1 cellular context compared by ENCODE assay signal in genomic region chr16:53035176-53035942, GRCh38.
TF ChIP-seq lines count a peak whose summit lies in the region.

No MANE protein-coding gene starts in this region.

TF ChIP-seq in A549, 52 proteins besides CTCF, POLR2A, EP300 and RAD21 (continued from another document):
- TF ChIP-seq, protein P1, sequence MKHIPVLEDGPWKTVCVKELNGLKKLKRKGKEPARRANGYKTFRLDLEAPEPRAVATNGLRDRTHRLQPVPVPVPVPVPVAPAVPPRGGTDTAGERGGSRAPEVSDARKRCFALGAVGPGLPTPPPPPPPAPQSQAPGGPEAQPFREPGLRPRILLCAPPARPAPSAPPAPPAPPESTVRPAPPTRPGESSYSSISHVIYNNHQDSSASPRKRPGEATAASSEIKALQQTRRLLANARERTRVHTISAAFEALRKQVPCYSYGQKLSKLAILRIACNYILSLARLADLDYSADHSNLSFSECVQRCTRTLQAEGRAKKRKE (CRISPR knock-in tag; IDR thresholded peaks at IDR 0.05; ENCODE audit: low read depth), result no peak
- TF ChIP-seq NFE2L2 (conservative IDR thresholded peaks at IDR 0.05; ENCODE audit: low read length), result no peak
